ENCODE assay signal across 17 cellular contexts in genomic region chr7:14905764-14906163, GRCh38. TPM values are rescaled to one million over a fixed set of nuclear protein-coding genes. Genes with fewer than 3 reads are reported as not detected.
A peak's percentile ranks its signal among the peaks of the same experiment; 100 is the strongest.
DNase-seq lines count a peak whose midpoint lies in the region; ATAC-seq and TF ChIP-seq lines count a peak whose summit lies in the region.
"Had no signal": no experiment of that assay in that cellular context is flagged by ENCODE, and none has a peak within 500 bp of the region (broad histone marks: within the 10 kb centered on the region; RNA-seq: fewer than 3 reads in every experiment).

No MANE protein-coding gene starts in this region.

- H3K4me3 Mint-ChIP-seq in stimulated activated naive CD8-positive, alpha-beta T cell treated with anti-CD3 and anti-CD28 coated beads, Interleukin-15, amount 100 ng/mL, for 72 hours, result no peak overlapping the region
- H3K4me3 Mint-ChIP-seq: CD4-positive, alpha-beta memory T cell; IgD-negative memory B cell had no signal

- no peaks in the 10 kb centered on the region for H3K79me2 ChIP-seq in smooth muscle cell (ENCODE audit: low read depth)
- H3K79me2 ChIP-seq in hepatocyte, result no peaks in the 10 kb centered on the region

- no peaks in the 10 kb centered on the region for H3K4me1 Mint-ChIP-seq in stimulated activated naive CD8-positive, alpha-beta T cell treated with anti-CD3 and anti-CD28 coated beads, Interleukin-15, amount 100 ng/mL, for 72 hours
- H3K4me1 Mint-ChIP-seq: CD4-positive, alpha-beta memory T cell; IgD-negative memory B cell had no signal

- H3K27ac Mint-ChIP-seq in stimulated activated naive CD8-positive, alpha-beta T cell treated with anti-CD3 and anti-CD28 coated beads, Interleukin-15, amount 100 ng/mL, for 72 hours, result no peak overlapping the region
- H3K27ac Mint-ChIP-seq: CD4-positive, alpha-beta memory T cell; IgD-negative memory B cell had no signal

- peak; percentile 30 for DNase-seq in NCI-H82 (lab: John Stamatoyannopoulos, UW)
- DNase-seq in NCI-H82 treated with DMSO at 0.1 percent for 48 hours (lab: John Stamatoyannopoulos, UW; ENCODE audit: unreplicated experiment), result no peak
- DNase-seq in HT1080 (ENCODE audit: low read depth), result peak; percentile 57
- peak; percentile 2 for DNase-seq in dermis blood vessel endothelial cell
- DNase-seq in smooth muscle cell (lab: John Stamatoyannopoulos, UW; ENCODE audit: unreplicated experiment), result no peak
- DNase-seq in hepatocyte (ENCODE audit: low spot score), result no peak
- no peak for DNase-seq in superior temporal gyrus (ENCODE audit: extremely low spot score)
- DNase-seq in stimulated activated naive CD8-positive, alpha-beta T cell treated with anti-CD3 and anti-CD28 coated beads, Interleukin-15, amount 100 ng/mL, for 72 hours, result no peak
- DNase-seq: CD4-positive, alpha-beta memory T cell; NCI-H1436; NCI-H2029 treated with DMSO at 0.1 percent for 48 hours; NCI-H2227 treated with DMSO at 0.1 percent for 48 hours; NK-92 treated with Interleukin-12 subunit alpha and Interleukin-12 subunit beta, amount 100 ng/mL, for 24 hours; PC-9 had no signal

- H3K9me2 ChIP-seq in hepatocyte (replicated peaks; ENCODE audit: insufficient read depth), result no peaks in the 10 kb centered on the region

- peaks cover 3% of the 10 kb centered on the region for H3K4me1 ChIP-seq in smooth muscle cell (ENCODE audit: low read depth)
- no peaks in the 10 kb centered on the region for H3K4me1 ChIP-seq in hepatocyte (ENCODE audit: insufficient read depth)

- no peaks in the 10 kb centered on the region for H4K20me1 ChIP-seq in smooth muscle cell (ENCODE audit: low read depth)
- no peaks in the 10 kb centered on the region for H4K20me1 ChIP-seq in hepatocyte (ENCODE audit: insufficient read depth, poor library complexity, severe bottlenecking)

- H3K9me3 Mint-ChIP-seq in stimulated activated naive CD8-positive, alpha-beta T cell treated with anti-CD3 and anti-CD28 coated beads, Interleukin-15, amount 100 ng/mL, for 72 hours, result no peaks in the 10 kb centered on the region
- H3K9me3 Mint-ChIP-seq: IgD-negative memory B cell had no signal

- no peak overlapping the region for H3K9ac ChIP-seq in smooth muscle cell (ENCODE audit: low read depth)

- H2AFZ ChIP-seq in smooth muscle cell (ENCODE audit: low read depth) (peak overlapping the region; percentile 10), hepatocyte (no peak overlapping the region)
- H2AFZ ChIP-seq: PC-9 had no signal

- no peaks in the 10 kb centered on the region for H3K27me3 Mint-ChIP-seq in stimulated activated naive CD8-positive, alpha-beta T cell treated with anti-CD3 and anti-CD28 coated beads, Interleukin-15, amount 100 ng/mL, for 72 hours
- H3K27me3 Mint-ChIP-seq: CD4-positive, alpha-beta memory T cell; IgD-negative memory B cell had no signal

- H3K27me3 ChIP-seq in smooth muscle cell (ENCODE audit: low read depth) (peaks cover 7% of the 10 kb centered on the region), hepatocyte (peaks cover 20% of the 10 kb centered on the region)

- H3K36me3 ChIP-seq in smooth muscle cell (ENCODE audit: low read depth) (no peaks in the 10 kb centered on the region), hepatocyte (replicated peaks; ENCODE audit: insufficient read depth, low read depth) (no peaks in the 10 kb centered on the region)

- no peak for ATAC-seq in stimulated activated naive CD8-positive, alpha-beta T cell treated with anti-CD3 and anti-CD28 coated beads, Interleukin-15, amount 100 ng/mL, for 72 hours
- ATAC-seq: HCT116 had no signal

- H3K27ac ChIP-seq in smooth muscle cell (ENCODE audit: low read depth), result no peak overlapping the region
- H3K27ac ChIP-seq in hepatocyte, result no peak overlapping the region
- H3K27ac ChIP-seq: PC-9 had no signal

- H3F3A ChIP-seq in smooth muscle cell (ENCODE audit: low read depth), result no peaks in the 10 kb centered on the region

- no peak overlapping the region for H3K4me3 ChIP-seq in smooth muscle cell
- H3K4me3 ChIP-seq in hepatocyte, result no peak overlapping the region
- H3K4me3 ChIP-seq: PC-9 had no signal

- no peak for TF ChIP-seq CTCF in smooth muscle cell (IDR thresholded peaks at IDR 0.05; ENCODE audit: borderline replicate concordance, insufficient read depth, poor library complexity, severe bottlenecking)
- TF ChIP-seq CTCF in hepatocyte (IDR thresholded peaks at IDR 0.05; ENCODE audit: poor library complexity), result no peak

- H3K4me2 ChIP-seq in smooth muscle cell (no peak overlapping the region), hepatocyte (no peak overlapping the region)
- H3K4me2 ChIP-seq: PC-9 had no signal

- WGBS in smooth muscle cell (ENCODE audit: low lambda C conversion rate), result 36% methylated on average over 4 of the region's 4 CpGs
- 65% methylated on average over 4 of the region's 4 CpGs for WGBS in hepatocyte (ENCODE audit: low lambda C conversion rate, missing lambda C conversion rate)

- H3K9me3 ChIP-seq in smooth muscle cell (replicated peaks; ENCODE audit: low read depth) (no peaks in the 10 kb centered on the region), hepatocyte (ENCODE audit: low read depth) (no peaks in the 10 kb centered on the region)

RNA-seq across cellular contexts. Expression of gene DGKB, which starts 3.2 kb away (rescaled TPM):
- not detected in 2 replicates for total RNA-seq in HT1080 (2014; rRNA removed; shearing (Covaris generic))
- polyA plus RNA-seq in HT1080 (2015; cell fraction: cytosol; rRNA removed), result 0.01 and 0.42 TPM in 2 replicates
- not detected in 2 replicates for polyA plus RNA-seq in HT1080 (2015; cell fraction: nucleus; rRNA removed)
- total RNA-seq in dermis blood vessel endothelial cell (not detected in 2 replicates), smooth muscle cell (not detected in 2 replicates), hepatocyte (0.12 and 1.7 TPM in 2 replicates)
- polyA plus RNA-seq in smooth muscle cell (not detected in 2 replicates), hepatocyte (0.28 and 0.35 TPM in 2 replicates)
- total RNA-seq: CD4-positive, alpha-beta memory T cell; T-helper 1 cell treated with Interleukin-12 subunit alpha and Interleukin-12 subunit beta and Interleukin-4 antibody, amounts not matched to agents 30 ng/mL and 1 ng/mL, for 36 hours had no signal
- polyA plus RNA-seq: CD4-positive, alpha-beta memory T cell; IgD-negative memory B cell had no signal

Comparison
In these comparisons a context has a peak if more than half of its experiments do, and no peak if none do; other contexts are left out.
1. DNase-seq: peak in NCI-H82 (single experiment), HT1080 (single experiment) and dermis blood vessel endothelial cell (single experiment); none in NCI-H82 treated with DMSO at 0.1 percent for 48 hours (single experiment), smooth muscle cell (single experiment), hepatocyte (single experiment), superior temporal gyrus (single experiment) and stimulated activated naive CD8-positive, alpha-beta T cell treated with anti-CD3 and anti-CD28 coated beads, Interleukin-15, amount 100 ng/mL, for 72 hours (0 of 2).